In the genomic region with DNA sequence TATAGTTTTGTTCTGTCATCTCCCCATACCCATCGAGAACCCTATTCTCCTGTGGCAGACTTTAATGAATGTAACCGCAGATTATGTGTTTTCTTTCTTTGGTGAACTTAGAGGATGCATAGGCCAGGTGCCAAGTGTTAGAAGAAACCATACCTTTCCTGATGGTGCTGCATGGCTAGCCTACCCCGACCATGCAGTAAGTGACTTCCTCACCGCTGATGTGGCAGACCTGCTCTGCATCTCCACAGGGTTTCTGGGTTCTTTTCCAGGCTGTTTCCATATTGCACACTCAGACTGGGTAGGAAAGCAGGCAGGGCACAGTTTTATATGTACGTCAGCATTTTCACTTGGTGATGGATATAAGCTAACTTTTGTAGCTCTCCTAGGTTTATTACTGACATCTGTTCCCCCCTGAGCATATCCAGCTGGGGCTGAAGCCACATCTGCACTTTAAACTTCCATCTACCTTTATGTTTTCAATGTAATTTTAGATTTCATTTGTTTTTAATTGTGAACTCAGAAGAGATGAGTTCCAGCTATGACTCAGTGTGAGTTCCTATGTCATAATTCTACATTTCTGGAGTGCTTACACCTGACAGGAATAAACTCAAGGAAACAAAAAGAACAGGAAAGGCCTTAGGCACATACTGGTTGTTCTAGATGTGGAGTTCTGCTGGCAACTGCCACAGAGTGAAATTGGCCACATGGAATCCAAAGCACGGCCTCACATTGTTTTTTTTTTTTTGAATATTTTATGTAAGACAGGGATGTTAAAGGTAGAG, we compare ENCODE assay signal across 9 cellular contexts. TPM values are rescaled to one million over a fixed set of nuclear protein-coding genes. Genes with fewer than 3 reads are reported as not detected.
DNase-seq lines count a peak whose midpoint lies in the region; ATAC-seq and TF ChIP-seq lines count a peak whose summit lies in the region.
"Had no signal": no experiment of that assay in that cellular context is flagged by ENCODE, and none has a peak within 500 bp of the region (broad histone marks: within the 10 kb centered on the region; RNA-seq: fewer than 3 reads in every experiment).

No MANE protein-coding gene starts in this region.

- TF ChIP-seq CTCF in GM23338 (conservative IDR thresholded peaks at IDR 0.05; ENCODE audit: low read depth in 2 of 2) (no peak), VCaP (conservative IDR thresholded peaks at IDR 0.05) (no peak), right lobe of liver (IDR thresholded peaks at IDR 0.05) (no peak), BE2C (IDR thresholded peaks at IDR 0.05; ENCODE audit: low read depth, low read length) (no peak)

- peaks cover 4% of the 10 kb centered on the region; the same call in 1 of the 3 replicates for H3K36me3 Mint-ChIP-seq in GM23338 (ENCODE audit: low read depth)

- H3K9ac ChIP-seq in BLaER1 = peak overlapping the region; percentile 36; the same call in 1 of the 2 replicates

- ATAC-seq in GM23338 = peak; percentile 52; the same call in 2 of the 3 replicates
- peak; percentile 14 to 34 (median 28) for ATAC-seq in right lobe of liver
- no peak for ATAC-seq in HG03442 (IDR thresholded peaks at IDR 0.05; ENCODE audit: unreplicated experiment)

- TF ChIP-seq POLR2A in right lobe of liver (IDR thresholded peaks at IDR 0.05) = no peak

- no peaks in the 10 kb centered on the region for H3K36me3 ChIP-seq in BLaER1
- H3K36me3 ChIP-seq in GM23338 (ENCODE audit: insufficient read depth) = no peaks in the 10 kb centered on the region
- no peaks in the 10 kb centered on the region for H3K36me3 ChIP-seq in right lobe of liver
- H3K36me3 ChIP-seq in BE2C = no peaks in the 10 kb centered on the region; the same call in 1 of the 2 replicates

- H3K9me2 ChIP-seq in GM23338 (ENCODE audit: insufficient read depth) = no peaks in the 10 kb centered on the region

- no peaks in the 10 kb centered on the region for H3K27me3 ChIP-seq in BLaER1
- no peaks in the 10 kb centered on the region for H3K27me3 ChIP-seq in GM23338 (ENCODE audit: insufficient read depth)
- no peaks in the 10 kb centered on the region for H3K27me3 ChIP-seq in right lobe of liver
- no peaks in the 10 kb centered on the region for H3K27me3 ChIP-seq in BE2C

- H3K79me2 ChIP-seq in GM23338 (replicated peaks; ENCODE audit: insufficient read depth) = peaks cover 43% of the 10 kb centered on the region

- H3K4me1 Mint-ChIP-seq in GM23338 = peaks cover 23% of the 10 kb centered on the region

- no peaks in the 10 kb centered on the region for H3K27me3 Mint-ChIP-seq in GM23338 (ENCODE audit: insufficient read depth, low read depth, poor library complexity)
- H3K27me3 Mint-ChIP-seq: central memory CD8-positive, alpha-beta T cell had no signal

- H2AFZ ChIP-seq in GM23338 = no peak overlapping the region

- H3K9me3 Mint-ChIP-seq in GM23338 = no peaks in the 10 kb centered on the region
- H3K9me3 Mint-ChIP-seq: central memory CD8-positive, alpha-beta T cell had no signal

- H3K9me3 ChIP-seq in BLaER1 = no peaks in the 10 kb centered on the region
- H3K9me3 ChIP-seq in right lobe of liver = no peaks in the 10 kb centered on the region
- H3K9me3 ChIP-seq in BE2C = no peaks in the 10 kb centered on the region

- H3K4me3 Mint-ChIP-seq in GM23338 = no peak overlapping the region
- H3K4me3 Mint-ChIP-seq: central memory CD8-positive, alpha-beta T cell had no signal

- H3F3A ChIP-seq in GM23338 (replicated peaks; ENCODE audit: low read depth) = no peaks in the 10 kb centered on the region

- intact Hi-C loops in right lobe of liver (cut with DNase I) = no loop called here

- H3K27ac ChIP-seq in BLaER1 (peak overlapping the region; percentile 93), GM23338 (ENCODE audit: low read depth) (no peak overlapping the region), VCaP (peak overlapping the region; percentile 75), right lobe of liver (no peak overlapping the region)

- DNase-seq in GM23338 (ENCODE audit: low spot score) = no peak
- no peak for DNase-seq in right lobe of liver
- no peak for DNase-seq in hepatic stellate cell (ENCODE audit: low spot score)
- no peak for DNase-seq in NCI-H446 treated with DMSO at 0.1 percent for 48 hours (lab: John Stamatoyannopoulos, UW)
- no peak for DNase-seq in BE2C

- peaks cover 100% of the 10 kb centered on the region for H3K4me1 ChIP-seq in BLaER1
- peaks cover 9% of the 10 kb centered on the region for H3K4me1 ChIP-seq in GM23338 (ENCODE audit: insufficient read depth)
- peaks cover 0 to 13% (median 0%) of the 10 kb centered on the region in 4 donors for H3K4me1 ChIP-seq in right lobe of liver
- H3K4me1 ChIP-seq in BE2C = peaks cover 23% of the 10 kb centered on the region

- WGBS in right lobe of liver (ENCODE audit: insufficient coverage, low coverage, low lambda C conversion rate, missing lambda C conversion rate) = 64% methylated on average over 4 of the region's 6 CpGs

- no peak overlapping the region for H3K27ac Mint-ChIP-seq in GM23338

- H3K4me3 ChIP-seq in BLaER1 (peak overlapping the region; percentile 37; the same call in 1 of the 2 replicates), GM23338 (no peak overlapping the region), right lobe of liver (no peak overlapping the region), BE2C (ENCODE audit: low read depth, low read length) (no peak overlapping the region)

- H4K20me1 ChIP-seq in BLaER1 = peaks cover 29% of the 10 kb centered on the region
- H4K20me1 ChIP-seq in GM23338 (replicated peaks; ENCODE audit: insufficient read depth) = no peaks in the 10 kb centered on the region

- peak overlapping the region; percentile 77 for H3K4me2 ChIP-seq in BLaER1
- no peak overlapping the region for H3K4me2 ChIP-seq in GM23338

TF ChIP-seq in GM23338, 12 proteins besides CTCF, POLR2A, EP300 and RAD21:
- no peak for TF ChIP-seq ZNF114 (CRISPR knock-in tag; IDR thresholded peaks at IDR 0.05)
- TF ChIP-seq, protein P1, sequence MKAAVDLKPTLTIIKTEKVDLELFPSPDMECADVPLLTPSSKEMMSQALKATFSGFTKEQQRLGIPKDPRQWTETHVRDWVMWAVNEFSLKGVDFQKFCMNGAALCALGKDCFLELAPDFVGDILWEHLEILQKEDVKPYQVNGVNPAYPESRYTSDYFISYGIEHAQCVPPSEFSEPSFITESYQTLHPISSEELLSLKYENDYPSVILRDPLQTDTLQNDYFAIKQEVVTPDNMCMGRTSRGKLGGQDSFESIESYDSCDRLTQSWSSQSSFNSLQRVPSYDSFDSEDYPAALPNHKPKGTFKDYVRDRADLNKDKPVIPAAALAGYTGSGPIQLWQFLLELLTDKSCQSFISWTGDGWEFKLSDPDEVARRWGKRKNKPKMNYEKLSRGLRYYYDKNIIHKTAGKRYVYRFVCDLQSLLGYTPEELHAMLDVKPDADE (IDR thresholded peaks at IDR 0.05) = no peak
- no peak for TF ChIP-seq EZH2 (IDR thresholded peaks at IDR 0.05; ENCODE audit: low read depth, unreplicated experiment)
- no peak for TF ChIP-seq STAT1 (IDR thresholded peaks at IDR 0.05; ENCODE audit: unreplicated experiment)
- no peak for TF ChIP-seq POLR2AphosphoS5 (IDR thresholded peaks at IDR 0.05; ENCODE audit: low read depth)

RNA-seq across cellular contexts. Expression of a gene that starts 42.4 kb away (rescaled TPM):
- total RNA-seq in GM23338 (2014; rRNA removed; shearing (Covaris generic)) = 8.0 and 9.2 TPM in 2 replicates
- 3.1 and 3.9 TPM in 2 replicates for polyA plus RNA-seq in GM23338 (2016; fragmentation: Nextera tagmentation; extraction: Ambion mirVana)
- 1 to 10 TPM; 5.4 to 9.6 (median 7.7) TPM for total RNA-seq in right lobe of liver
- 8.9 TPM for polyA plus RNA-seq in BE2C (2012; ENCODE audit: insufficient read depth, insufficient read length, low read depth)

Comparison
In these comparisons a context has a peak if more than half of its experiments do, and no peak if none do; other contexts are left out.
1. H3K27ac ChIP-seq: peak in BLaER1 (single experiment) and VCaP (single experiment); none in GM23338 (single experiment) and right lobe of liver (0 of 3).